ENCODE assay signal across 25 cellular contexts in genomic region chr19:5395996-5396939, GRCh38. TPM values are rescaled to one million over a fixed set of nuclear protein-coding genes. Genes with fewer than 3 reads are reported as not detected.
DNase-seq lines count a peak whose midpoint lies in the region; ATAC-seq and TF ChIP-seq lines count a peak whose summit lies in the region.
"Had no signal": no experiment of that assay in that cellular context is flagged by ENCODE, and none has a peak within 500 bp of the region (broad histone marks: within the 10 kb centered on the region; RNA-seq: fewer than 3 reads in every experiment).

No MANE protein-coding gene starts in this region.

- H3K4me3 Mint-ChIP-seq in glutamatergic neuron (ENCODE audit: unreplicated experiment) (peak overlapping the region; percentile 50), T-helper 17 cell (no peak overlapping the region)
- H3K4me3 Mint-ChIP-seq: activated CD4-positive, alpha-beta memory T cell treated with anti-CD3 and anti-CD28 coated beads for 36 hours; stimulated activated effector memory CD8-positive, alpha-beta T cell treated with anti-CD3 and anti-CD28 coated beads, Interleukin-12 subunit alpha, Interleukin-12 subunit beta, amount 100 ng/mL, for 72 hours; T-helper 2 cell treated with Interferon-gamma antibody and Interleukin-4, amounts not matched to agents 5 μg/mL and 100 μg/mL, for 36 hours had no signal

- POLR2A ChIA-PET in SK-N-SH (lab: Yijun Ruan, JAX): no interaction called here

- no peaks in the 10 kb centered on the region for H3K9me3 ChIP-seq in SK-N-SH
- no peaks in the 10 kb centered on the region for H3K9me3 ChIP-seq in T-helper 17 cell (ENCODE audit: control insufficient read depth, low read length, poor library complexity, severe bottlenecking)
- H3K9me3 ChIP-seq: uterus had no signal

- no peak overlapping the region for H3K27ac ChIP-seq in SK-N-SH (ENCODE audit: low read depth in 2 of 2, low read length in 1 of 2)
- H3K27ac ChIP-seq: esophagus muscularis mucosa, uterus had no signal

- no peaks in the 10 kb centered on the region for H3K79me2 ChIP-seq in SK-N-SH (ENCODE audit: insufficient read depth)

- peaks cover 23% of the 10 kb centered on the region for H3K9me3 Mint-ChIP-seq in glutamatergic neuron (ENCODE audit: unreplicated experiment)
- H3K9me3 Mint-ChIP-seq: activated CD4-positive, alpha-beta memory T cell treated with anti-CD3 and anti-CD28 coated beads for 36 hours; T-helper 2 cell treated with Interferon-gamma antibody and Interleukin-4, amounts not matched to agents 5 μg/mL and 100 μg/mL, for 36 hours had no signal

- TF ChIP-seq EP300 in SK-N-SH (IDR thresholded peaks at IDR 0.05; ENCODE audit: borderline replicate concordance in 1 of 2, low read depth in 1 of 2, low read length in 1 of 2): no peak

- no peaks in the 10 kb centered on the region for H3K9me2 ChIP-seq in SK-N-SH

- no peaks in the 10 kb centered on the region for H3K36me3 ChIP-seq in SK-N-SH (replicated peaks in 1 of 2; ENCODE audit: control insufficient read depth in 1 of 2, insufficient read depth in 2 of 2, low read length in 1 of 2)
- H3K36me3 ChIP-seq: esophagus muscularis mucosa, uterus had no signal

- H3K27me3 Mint-ChIP-seq in glutamatergic neuron (ENCODE audit: unreplicated experiment) (peaks cover 27% of the 10 kb centered on the region), T-helper 17 cell (peaks cover 48% of the 10 kb centered on the region)

- DNase-seq in SK-N-SH: no peak
- peak; percentile 82 for DNase-seq in NCI-H2171 treated with DMSO at 0.1 percent for 48 hours (lab: John Stamatoyannopoulos, UW)
- DNase-seq in glutamatergic neuron: peak; percentile 24
- DNase-seq in T-helper 17 cell: no peak
- DNase-seq in KBM-7: no peak
- DNase-seq in HCEC 1CT: no peak
- DNase-seq: activated CD4-positive, alpha-beta memory T cell treated with anti-CD3 and anti-CD28 coated beads for 36 hours; activated CD4-positive, CD25-positive, alpha-beta regulatory T cell; activated effector memory CD4-positive, alpha-beta T cell treated with Interleukin-2 at 50 U/mL for 16 hours; DMS153; effector memory CD4-positive, alpha-beta T cell; islet precursor cell; Karpas-422; occipital lobe; small intestine; stimulated activated CD4-positive, alpha-beta T cell treated with anti-CD3 and anti-CD28 coated beads, Interleukin-2, amount 100 ng/mL, for 24 hours; uterus had no signal

- H3K27ac Mint-ChIP-seq in glutamatergic neuron (ENCODE audit: unreplicated experiment): peak overlapping the region; percentile 79
- H3K27ac Mint-ChIP-seq in T-helper 17 cell: no peak overlapping the region
- H3K27ac Mint-ChIP-seq: activated CD4-positive, alpha-beta memory T cell treated with anti-CD3 and anti-CD28 coated beads for 36 hours; stimulated activated effector memory CD8-positive, alpha-beta T cell treated with anti-CD3 and anti-CD28 coated beads, Interleukin-12 subunit alpha, Interleukin-12 subunit beta, amount 100 ng/mL, for 72 hours; T-helper 2 cell treated with Interferon-gamma antibody and Interleukin-4, amounts not matched to agents 5 μg/mL and 100 μg/mL, for 36 hours had no signal

- CTCF ChIA-PET in SK-N-SH (lab: Yijun Ruan, JAX): no interaction called here

- H3K36me3 Mint-ChIP-seq in glutamatergic neuron (ENCODE audit: unreplicated experiment): no peaks in the 10 kb centered on the region
- peaks cover 5% of the 10 kb centered on the region for H3K36me3 Mint-ChIP-seq in T-helper 17 cell (ENCODE audit: low read depth)
- H3K36me3 Mint-ChIP-seq: activated CD4-positive, alpha-beta memory T cell treated with anti-CD3 and anti-CD28 coated beads for 36 hours; stimulated activated effector memory CD8-positive, alpha-beta T cell treated with anti-CD3 and anti-CD28 coated beads, Interleukin-12 subunit alpha, Interleukin-12 subunit beta, amount 100 ng/mL, for 72 hours had no signal

- no peaks in the 10 kb centered on the region for H3F3A ChIP-seq in SK-N-SH (replicated peaks; ENCODE audit: insufficient read depth)

- H3K4me1 Mint-ChIP-seq in glutamatergic neuron (ENCODE audit: low read depth, unreplicated experiment) (peaks cover 41% of the 10 kb centered on the region), T-helper 17 cell (no peaks in the 10 kb centered on the region)

- no peak for TF ChIP-seq CTCF in SK-N-SH (IDR thresholded peaks at IDR 0.05)
- no peak for TF ChIP-seq CTCF in glutamatergic neuron (IDR thresholded peaks at IDR 0.05; ENCODE audit: partially characterized antibody, unreplicated experiment)

- no peak overlapping the region for H3K9ac ChIP-seq in SK-N-SH

- no peak overlapping the region for H3K4me3 ChIP-seq in SK-N-SH (ENCODE audit: low read depth in 2 of 2, low read length in 1 of 2)
- H3K4me3 ChIP-seq: esophagus muscularis mucosa, uterus had no signal

- ATAC-seq in SK-N-SH treated with all-trans-retinoic acid at 6 μM for 48 hours (0 out of 3 replicates have a peak, but pooled peaks have one; percentile 37), T-helper 17 cell (no peak)
- ATAC-seq: stimulated activated effector memory CD8-positive, alpha-beta T cell treated with anti-CD3 and anti-CD28 coated beads, Interleukin-12 subunit alpha, Interleukin-12 subunit beta, amount 100 ng/mL, for 72 hours had no signal

- H3K4me1 ChIP-seq in SK-N-SH (ENCODE audit: control insufficient read depth in 1 of 2, insufficient read depth in 2 of 2, low read depth in 1 of 2, low read length in 1 of 2): peaks cover 0 to 5% of the 10 kb centered on the region in 2 experiments; a peak in 1 of 4 replicates
- H3K4me1 ChIP-seq: uterus had no signal

- H3K4me2 ChIP-seq in SK-N-SH: no peak overlapping the region

- no peak for TF ChIP-seq RAD21 in SK-N-SH (IDR thresholded peaks at IDR 0.05; ENCODE audit: low read length)

- H2AFZ ChIP-seq in SK-N-SH (ENCODE audit: low read depth): no peak overlapping the region

- peaks cover 15% of the 10 kb centered on the region; the same call in 1 of the 2 replicates for H3K27me3 ChIP-seq in SK-N-SH (ENCODE audit: insufficient read depth)

- H4K20me1 ChIP-seq in SK-N-SH (ENCODE audit: insufficient read depth): no peaks in the 10 kb centered on the region

- 44% methylated on average over 13 of the region's 14 CpGs for WGBS in SK-N-SH (ENCODE audit: low lambda C conversion rate)

- in situ Hi-C loops in KBM-7 (cut with MboI; ENCODE audit: low pct_unique_long_range_greater_than_20kb, low sequenced_read_pairs): no loop called here

TF ChIP-seq in SK-N-SH treated with all-trans-retinoic acid at 6 μM for 48 hours, 23 proteins besides CTCF, POLR2A, EP300 and RAD21 (continues in another document):
- no peak for TF ChIP-seq ZFP3 (CRISPR knock-in tag; IDR thresholded peaks at IDR 0.05)
- TF ChIP-seq ZNF565 (CRISPR knock-in tag; conservative IDR thresholded peaks at IDR 0.05; ENCODE audit: low read depth): no peak
- TF ChIP-seq, protein P1, sequence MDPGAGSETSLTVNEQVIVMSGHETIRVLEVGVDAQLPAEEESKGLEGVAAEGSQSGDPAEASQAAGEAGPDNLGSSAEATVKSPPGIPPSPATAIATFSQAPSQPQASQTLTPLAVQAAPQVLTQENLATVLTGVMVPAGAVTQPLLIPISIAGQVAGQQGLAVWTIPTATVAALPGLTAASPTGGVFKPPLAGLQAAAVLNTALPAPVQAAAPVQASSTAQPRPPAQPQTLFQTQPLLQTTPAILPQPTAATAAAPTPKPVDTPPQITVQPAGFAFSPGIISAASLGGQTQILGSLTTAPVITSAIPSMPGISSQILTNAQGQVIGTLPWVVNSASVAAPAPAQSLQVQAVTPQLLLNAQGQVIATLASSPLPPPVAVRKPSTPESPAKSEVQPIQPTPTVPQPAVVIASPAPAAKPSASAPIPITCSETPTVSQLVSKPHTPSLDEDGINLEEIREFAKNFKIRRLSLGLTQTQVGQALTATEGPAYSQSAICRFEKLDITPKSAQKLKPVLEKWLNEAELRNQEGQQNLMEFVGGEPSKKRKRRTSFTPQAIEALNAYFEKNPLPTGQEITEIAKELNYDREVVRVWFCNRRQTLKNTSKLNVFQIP (CRISPR knock-in tag; IDR thresholded peaks at IDR 0.05; ENCODE audit: borderline replicate concordance, low read depth): no peak
- no peak for TF ChIP-seq ESRRG (CRISPR knock-in tag; IDR thresholded peaks at IDR 0.05)
- TF ChIP-seq ZNF8 (CRISPR knock-in tag; IDR thresholded peaks at IDR 0.05): no peak
- no peak for TF ChIP-seq ZFP30 (CRISPR knock-in tag; IDR thresholded peaks at IDR 0.05)
- no peak for TF ChIP-seq SNAI2 (CRISPR knock-in tag; IDR thresholded peaks at IDR 0.05)

TF ChIP-seq in SK-N-SH, 30 proteins besides CTCF, POLR2A, EP300 and RAD21 (continues in another document):
- TF ChIP-seq RXRA (IDR thresholded peaks at IDR 0.05; ENCODE audit: borderline replicate concordance, low read depth) (no peak), EZH2phosphoT487 (IDR thresholded peaks at IDR 0.05; ENCODE audit: borderline replicate concordance, low read depth) (no peak), TEAD4 (IDR thresholded peaks at IDR 0.05; ENCODE audit: borderline replicate concordance, insufficient read depth) (no peak), NRF1 (IDR thresholded peaks at IDR 0.05; ENCODE audit: low read depth, low read length) (no peak), RFX5 (IDR thresholded peaks at IDR 0.05; ENCODE audit: low read length) (no peak), MAX (IDR thresholded peaks at IDR 0.05; ENCODE audit: low read depth) (no peak), FOXM1 (IDR thresholded peaks at IDR 0.05; ENCODE audit: low read depth) (no peak), JUND (IDR thresholded peaks at IDR 0.05) (no peak), MEF2A (IDR thresholded peaks at IDR 0.05; ENCODE audit: borderline replicate concordance, low read depth) (no peak), FOSL2 (IDR thresholded peaks at IDR 0.05; ENCODE audit: borderline replicate concordance, low read depth) (no peak)

RNA-seq across cellular contexts. Expression of gene PTPRS, which starts 55.7 kb away (rescaled TPM):
- 57.1 and 91.0 TPM in 2 replicates for polyA plus RNA-seq in SK-N-SH (2012; rRNA removed)
- polyA plus RNA-seq in SK-N-SH (2012; cell fraction: cytosol; rRNA removed): 27.1 and 43.7 TPM in 2 replicates
- 144 and 167 TPM in 2 replicates for polyA plus RNA-seq in SK-N-SH (2012; cell fraction: nucleus; rRNA removed)
- total RNA-seq in glutamatergic neuron (ENCODE audit: unreplicated experiment) (1,064 TPM), T-helper 17 cell (1 to 10 TPM; 1.2 to 2.9 TPM)

RNA-seq across cellular contexts. Expression of gene ZNRF4, which starts 58.9 kb away (rescaled TPM):
- polyA plus RNA-seq in SK-N-SH (2012; rRNA removed): not detected in 2 replicates
- not detected in 2 replicates for polyA plus RNA-seq in SK-N-SH (2012; cell fraction: cytosol; rRNA removed)
- not detected in 2 replicates for polyA plus RNA-seq in SK-N-SH (2012; cell fraction: nucleus; rRNA removed)
- total RNA-seq in glutamatergic neuron (ENCODE audit: unreplicated experiment): not detected
- total RNA-seq in T-helper 17 cell: not detected
- total RNA-seq: activated CD4-positive, alpha-beta memory T cell treated with anti-CD3 and anti-CD28 coated beads for 36 hours; esophagus muscularis mucosa; frontal cortex; HT1080; lower leg skin; occipital lobe; temporal lobe; uterus had no signal
- polyA plus RNA-seq: small intestine had no signal

Comparison
In these comparisons a context has a peak if more than half of its experiments do, and no peak if none do; other contexts are left out.
1. DNase-seq: peak in NCI-H2171 treated with DMSO at 0.1 percent for 48 hours (single experiment) and glutamatergic neuron (single experiment); none in SK-N-SH (single experiment), T-helper 17 cell (0 of 3), KBM-7 (single experiment) and HCEC 1CT (single experiment).
2. RNA of gene PTPRS, which starts 55.7 kb away (total RNA-seq): 1,064 TPM in glutamatergic neuron (single experiment); 1.2 to 2.9 TPM in T-helper 17 cell; every median in the first group is over 100 times any median in the second.